ENCODE assay signal across 10 cellular contexts in the genomic region with DNA sequence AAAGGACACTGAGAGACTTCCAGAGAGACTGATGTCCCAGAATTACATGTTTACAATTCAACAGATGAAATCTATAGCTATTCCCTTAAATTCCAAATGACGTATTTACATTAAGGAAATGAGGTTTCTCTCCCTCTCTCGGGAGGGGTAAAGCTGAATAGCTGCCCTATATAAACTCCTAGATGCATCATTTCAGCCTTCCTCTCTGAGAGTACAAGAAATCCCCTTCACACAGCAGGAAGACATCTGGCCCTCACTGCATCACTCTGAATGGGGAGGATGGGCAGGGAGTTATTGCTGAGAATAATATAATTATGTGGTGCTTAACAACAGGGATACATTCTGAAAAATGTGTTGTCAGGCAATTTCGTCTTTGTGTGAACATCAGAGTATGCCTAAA. TPM values are rescaled to one million over a fixed set of nuclear protein-coding genes. Genes with fewer than 3 reads are reported as not detected.
DNase-seq lines count a peak whose midpoint lies in the region; ATAC-seq and TF ChIP-seq lines count a peak whose summit lies in the region.
"Had no signal": no experiment of that assay in that cellular context is flagged by ENCODE, and none has a peak within 500 bp of the region (broad histone marks: within the 10 kb centered on the region; RNA-seq: fewer than 3 reads in every experiment).

No MANE protein-coding gene starts in this region.

- no peak overlapping the region for H3K4ac ChIP-seq in mesendoderm (ENCODE audit: low read depth, low read length)

- no peak overlapping the region for H4K8ac ChIP-seq in mesendoderm (ENCODE audit: low read depth, low read length)

- TF ChIP-seq POLR2A in gastrocnemius medialis (IDR thresholded peaks at IDR 0.05): no peak

- H3K79me2 ChIP-seq in mesendoderm (ENCODE audit: control insufficient read depth, insufficient read depth, low read length): peaks cover 4% of the 10 kb centered on the region

- H2BK5ac ChIP-seq in mesendoderm (ENCODE audit: low read length): no peak overlapping the region

- no peak overlapping the region for H3K9ac ChIP-seq in mesendoderm (ENCODE audit: low read length)

- H2BK15ac ChIP-seq in mesendoderm (replicated peaks; ENCODE audit: low read depth): no peak overlapping the region

- DNase-seq in GM06990 (ENCODE audit: extremely low read depth, insufficient read length) (peak; percentile 31), Ammon's horn (ENCODE audit: low spot score) (no peak), gastrocnemius medialis (no peak), mesendoderm (no peak), HEK293T (ENCODE audit: extremely low spot score) (no peak)
- DNase-seq: retina had no signal

- H3K4me3 ChIP-seq in GM06990 (replicated peaks; ENCODE audit: low read depth, low read length) (no peak overlapping the region), gastrocnemius medialis (no peak overlapping the region), mesendoderm (ENCODE audit: low read length) (no peak overlapping the region)
- H3K4me3 ChIP-seq: thoracic aorta had no signal

- ATAC-seq in GM19328 (IDR thresholded peaks at IDR 0.05; ENCODE audit: unreplicated experiment): peak; percentile 56
- peak; percentile 76 for ATAC-seq in HG02571 (IDR thresholded peaks at IDR 0.05; ENCODE audit: unreplicated experiment)
- ATAC-seq in HG03342 (IDR thresholded peaks at IDR 0.05; ENCODE audit: unreplicated experiment): peak; percentile 67
- no peak for ATAC-seq in gastrocnemius medialis

- H3K4me1 ChIP-seq in gastrocnemius medialis (no peaks in the 10 kb centered on the region), mesendoderm (ENCODE audit: control insufficient read depth, low read depth, low read length) (no peaks in the 10 kb centered on the region)

- no peak overlapping the region for H4K5ac ChIP-seq in mesendoderm (ENCODE audit: low read length)

- CTCF ChIA-PET in HEK293T (lab: Yijun Ruan, JAX): no interaction called here

- WGBS in mesendoderm (ENCODE audit: extremely low coverage, insufficient coverage, low lambda C conversion rate): no CpG with 5 or more reads among the region's 3 CpGs

- no peak overlapping the region for H3K18ac ChIP-seq in mesendoderm (ENCODE audit: low read length)

- H3K27ac ChIP-seq in gastrocnemius medialis: no peak overlapping the region
- H3K27ac ChIP-seq in mesendoderm (ENCODE audit: low read depth, low read length): no peak overlapping the region
- H3K27ac ChIP-seq: thoracic aorta had no signal

- H2BK120ac ChIP-seq in mesendoderm (ENCODE audit: low read depth, low read length): no peak overlapping the region

- H2AK5ac ChIP-seq in mesendoderm (ENCODE audit: low read length): no peak overlapping the region

- H3K79me1 ChIP-seq in mesendoderm (ENCODE audit: low read length): peaks cover 13% of the 10 kb centered on the region

- H3K9me3 ChIP-seq in gastrocnemius medialis: no peaks in the 10 kb centered on the region
- H3K9me3 ChIP-seq: thoracic aorta had no signal

- TF ChIP-seq CTCF in GM06990 (IDR thresholded peaks at IDR 0.05; ENCODE audit: insufficient read depth, low read length, poor library complexity, severe bottlenecking) (no peak), gastrocnemius medialis (IDR thresholded peaks at IDR 0.05 in 4 of 5, conservative IDR thresholded peaks at IDR 0.05 in 1 of 5) (no peak)

- H3K36me3 ChIP-seq in GM06990 (ENCODE audit: control insufficient read depth, insufficient read depth, low read length) (no peaks in the 10 kb centered on the region), gastrocnemius medialis (no peaks in the 10 kb centered on the region), mesendoderm (ENCODE audit: control insufficient read depth, insufficient read depth, low read length) (no peaks in the 10 kb centered on the region)
- H3K36me3 ChIP-seq: thoracic aorta had no signal

- H3K27me3 ChIP-seq in GM06990 (replicated peaks; ENCODE audit: control insufficient read depth, insufficient read depth, low read length): no peaks in the 10 kb centered on the region
- no peaks in the 10 kb centered on the region for H3K27me3 ChIP-seq in gastrocnemius medialis
- H3K27me3 ChIP-seq in mesendoderm (ENCODE audit: insufficient read depth, low read length, poor library complexity): no peaks in the 10 kb centered on the region

- no peak overlapping the region for H3K4me2 ChIP-seq in mesendoderm (ENCODE audit: low read length)

- H3K23ac ChIP-seq in mesendoderm (ENCODE audit: low read length): no peak overlapping the region

- intact Hi-C loops in gastrocnemius medialis (cut with DNase I; ENCODE audit: low total_unique reads): no loop called here

- in situ Hi-C loops in gastrocnemius medialis (cut with MboI; ENCODE audit: low sequenced_read_pairs in 4 of 4): no loop called here

- POLR2A ChIA-PET in HEK293T (lab: Yijun Ruan, JAX): interaction anchor here (1.0 kb wide), 1 partner anchor 11 kb away, joined by 5 read pairs; the partner anchor contains the start of gene POT1

- no peak overlapping the region for H3K56ac ChIP-seq in mesendoderm (ENCODE audit: low read length)

TF ChIP-seq in HEK293T, 16 proteins besides CTCF, POLR2A, EP300 and RAD21:
- no peak for TF ChIP-seq SUZ12 (IDR thresholded peaks at IDR 0.05)
- TF ChIP-seq L3MBTL2 (conservative IDR thresholded peaks at IDR 0.05): no peak
- TF ChIP-seq FOXA1 (IDR thresholded peaks at IDR 0.05): no peak
- no peak for TF ChIP-seq FOXM1 (IDR thresholded peaks at IDR 0.05; ENCODE audit: borderline replicate concordance)
- no peak for TF ChIP-seq BHLHE40 (IDR thresholded peaks at IDR 0.05; ENCODE audit: borderline replicate concordance)
- no peak for TF ChIP-seq LEF1 (IDR thresholded peaks at IDR 0.05; ENCODE audit: borderline replicate concordance)
- TF ChIP-seq TARDBP (IDR thresholded peaks at IDR 0.05): no peak
- TF ChIP-seq ARNT (IDR thresholded peaks at IDR 0.05): no peak
- no peak for TF ChIP-seq NFRKB (IDR thresholded peaks at IDR 0.05)
- TF ChIP-seq ELF4 (IDR thresholded peaks at IDR 0.05): no peak
- TF ChIP-seq HDGF (IDR thresholded peaks at IDR 0.05; ENCODE audit: borderline replicate concordance): no peak
- no peak for TF ChIP-seq SP1 (IDR thresholded peaks at IDR 0.05)
- TF ChIP-seq FOXK2 (IDR thresholded peaks at IDR 0.05): no peak
- TF ChIP-seq CTBP1 (IDR thresholded peaks at IDR 0.05; ENCODE audit: borderline replicate concordance): no peak
- TF ChIP-seq PKNOX1 (IDR thresholded peaks at IDR 0.05): no peak
- no peak for TF ChIP-seq ZNF384 (IDR thresholded peaks at IDR 0.05)

RNA-seq across cellular contexts. Expression of gene POT1, which starts 11.0 kb away (rescaled TPM):
- 10 to 100 TPM in 2 of 4 donors, 1 to 10 TPM in 2; 5.1 to 20.3 (median 10.4) TPM for total RNA-seq in gastrocnemius medialis
- 16.7 TPM for polyA plus RNA-seq in mesendoderm (2013, experiment 1 of 2)
- 16.1 TPM for polyA plus RNA-seq in mesendoderm (2013, experiment 2 of 2)

Comparison
In these comparisons a context has a peak if more than half of its experiments do, and no peak if none do; other contexts are left out.
1. ATAC-seq: peak in GM19328 (single experiment), HG02571 (single experiment) and HG03342 (single experiment); none in gastrocnemius medialis (0 of 2).